In the genomic region with DNA sequence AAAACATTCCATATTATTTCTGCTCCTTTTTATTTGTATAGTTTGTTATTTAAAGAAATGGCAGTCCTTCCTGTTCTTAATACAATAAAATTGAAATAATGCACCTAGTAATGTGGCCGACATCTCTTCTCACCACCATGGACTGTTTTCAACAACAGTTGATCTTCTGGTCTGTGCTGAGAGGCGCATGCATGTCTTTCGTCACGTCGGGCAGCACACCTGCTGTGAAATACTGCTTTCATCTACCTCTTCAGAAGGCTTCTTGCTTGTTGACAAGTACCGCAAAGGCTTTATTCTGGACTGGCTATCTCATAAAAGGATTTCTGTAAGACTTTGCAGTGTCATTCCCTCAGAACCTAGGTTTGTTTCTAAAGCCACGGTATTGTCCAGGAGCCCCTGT, we compare ENCODE assay signal across 21 cellular contexts. TPM values are rescaled to one million over a fixed set of nuclear protein-coding genes. Genes with fewer than 3 reads are reported as not detected.
DNase-seq lines count a peak whose midpoint lies in the region; ATAC-seq, FAIRE-seq and TF ChIP-seq lines count a peak whose summit lies in the region.
"Had no signal": no experiment of that assay in that cellular context is flagged by ENCODE, and none has a peak within 500 bp of the region (broad histone marks: within the 10 kb centered on the region; RNA-seq: fewer than 3 reads in every experiment).

No MANE protein-coding gene starts in this region.

- WGBS in heart left ventricle, 4 donors = 82 to 93% (median 90%) methylated on average over 7 of the region's 7 CpGs
- 83% methylated on average over 5 of the region's 7 CpGs for WGBS in K562 (ENCODE audit: insufficient coverage, low coverage, missing lambda C conversion rate)
- 91 to 93% methylated on average over 7 of the region's 7 CpGs for WGBS in lower leg skin, 2 donors

- TF ChIP-seq EP300 in K562 (IDR thresholded peaks at IDR 0.05; ENCODE audit: low read length) = no peak

- H4K20me1 ChIP-seq in K562 (replicated peaks; ENCODE audit: control insufficient read depth, insufficient read depth, low read length) = no peaks in the 10 kb centered on the region

- DNase-seq in cardiac muscle cell (ENCODE audit: low read depth in 1 of 2, low spot score in 1 of 2) = peak in 1 of 2 donors; percentile 40
- no peak for DNase-seq in heart left ventricle
- DNase-seq in NCI-H2107 treated with DMSO at 0.1 percent for 48 hours (lab: John Stamatoyannopoulos, UW; ENCODE audit: unreplicated experiment) = peak; percentile 34
- DNase-seq in K562 (ENCODE audit: extremely low read depth in 1 of 4, low spot score in 3 of 4) = no peak
- DNase-seq in lower leg skin (ENCODE audit: low spot score in 2 of 2) = no peak
- no peak for DNase-seq in cerebellum (ENCODE audit: low spot score)
- no peak for DNase-seq in frontal cortex (ENCODE audit: low spot score in 2 of 2)
- DNase-seq: C1 segment of cervical spinal cord; CD8-positive, alpha-beta memory T cell; H7; HFFc6; NCI-H146; NCI-H2081; NCI-H2227 treated with DMSO at 0.1 percent for 48 hours; NCI-H526 treated with DMSO at 0.1 percent for 48 hours; RPMI8226; SHP77 treated with DMSO at 0.1 percent for 48 hours; T-helper 1 cell had no signal

- no peak for TF ChIP-seq RAD21 in K562 (CRISPR knock-in tag; conservative IDR thresholded peaks at IDR 0.05 in 1 of 2, IDR thresholded peaks at IDR 0.05 in 1 of 2)

- POLR2A ChIA-PET in K562 (lab: Yijun Ruan, JAX) = no interaction called here

- BruUV-seq in K562 (replicated peaks; lab: Mats Ljungman, UMichigan) = no TSS peak

- H3K4me2 ChIP-seq in K562 (ENCODE audit: insufficient read depth, low read length) = no peak overlapping the region
- H3K4me2 ChIP-seq: KMS-11 had no signal

- TF ChIP-seq POLR2A in heart left ventricle (IDR thresholded peaks at IDR 0.05) (no peak), K562 (conservative IDR thresholded peaks at IDR 0.05) (no peak), lower leg skin (IDR thresholded peaks at IDR 0.05) (no peak)

- H3K27me3 ChIP-seq in cardiac muscle cell (no peaks in the 10 kb centered on the region), heart left ventricle (no peaks in the 10 kb centered on the region), K562 (ENCODE audit: control insufficient read depth in 2 of 2, insufficient read depth in 2 of 2, low read length in 2 of 2) (no peaks in the 10 kb centered on the region)

- H3K79me2 ChIP-seq in K562 (ENCODE audit: control insufficient read depth, insufficient read depth, low read length) = no peaks in the 10 kb centered on the region

- H3K4me3 ChIP-seq in cardiac muscle cell (no peak overlapping the region), heart left ventricle (no peak overlapping the region), K562 (no peak overlapping the region), lower leg skin (ENCODE audit: low read depth, poor library complexity, severe bottlenecking) (no peak overlapping the region)

- H3K9ac ChIP-seq in K562 (ENCODE audit: insufficient read depth in 1 of 2, low read depth in 2 of 2, low read length in 2 of 2) = no peak overlapping the region
- H3K9ac ChIP-seq: KMS-11 had no signal

- H3K27ac ChIP-seq in cardiac muscle cell (peak overlapping the region; percentile 65), heart left ventricle (no peak overlapping the region), K562 (ENCODE audit: extremely low read depth, low read depth, low read length) (no peak overlapping the region)
- H3K27ac ChIP-seq: KMS-11 had no signal

- no peaks in the 10 kb centered on the region for H3K36me3 ChIP-seq in cardiac muscle cell
- peaks cover 0 to 8% (median 0%) of the 10 kb centered on the region in 9 donors for H3K36me3 ChIP-seq in heart left ventricle
- H3K36me3 ChIP-seq in K562 (ENCODE audit: control insufficient read depth, insufficient read depth, low read length) = no peaks in the 10 kb centered on the region; the same call in 2 of the 3 replicates

- H3K9me3 ChIP-seq in cardiac muscle cell (ENCODE audit: low read depth) = no peaks in the 10 kb centered on the region
- H3K9me3 ChIP-seq in heart left ventricle = no peaks in the 10 kb centered on the region
- no peaks in the 10 kb centered on the region for H3K9me3 ChIP-seq in K562 (replicated peaks; ENCODE audit: control insufficient read depth, insufficient read depth, low read depth, low read length)

- CTCF ChIA-PET in K562 (lab: Yijun Ruan, JAX; ENCODE audit: low intra/inter-chr PET ratio) = no interaction called here

- H3K4me1 ChIP-seq in cardiac muscle cell (ENCODE audit: low read depth) (peaks cover 54% of the 10 kb centered on the region), heart left ventricle (no peaks in the 10 kb centered on the region), K562 (replicated peaks in 1 of 2; ENCODE audit: control insufficient read depth in 2 of 2, insufficient read depth in 2 of 2, low read length in 2 of 2) (peaks cover 3 to 20% of the 10 kb centered on the region in 2 experiments; a peak in 4 of 5 replicates)

- in situ Hi-C loops in K562 (cut with MboI) = no loop called here

- TF ChIP-seq CTCF in cardiac muscle cell (IDR thresholded peaks at IDR 0.05; ENCODE audit: low read depth, low read length) (no peak), heart left ventricle (IDR thresholded peaks at IDR 0.05) (no peak), K562 (IDR thresholded peaks at IDR 0.05 in 2 of 3, conservative IDR thresholded peaks at IDR 0.05 in 1 of 3; ENCODE audit: insufficient read depth in 2 of 3, low read depth in 1 of 3, low read length in 3 of 3) (no peak), lower leg skin (IDR thresholded peaks at IDR 0.05) (no peak)

- ATAC-seq in heart left ventricle (no peak), K562 (no peak)

- intact Hi-C loops in heart left ventricle (cut with DNase I) = no loop called here
- intact Hi-C loops in K562 (cut with micrococcal nuclease) = loop anchor here (5.0 kb wide), 1 partner anchor 34 kb away; no protein-coding TSS in a partner anchor
- intact Hi-C loops in lower leg skin (cut with DNase I; ENCODE audit: low total_unique reads) = no loop called here

- no peaks in the 10 kb centered on the region for H3K9me1 ChIP-seq in K562 (ENCODE audit: control insufficient read depth, insufficient read depth, low read length)

- no peak overlapping the region for H2AFZ ChIP-seq in K562 (ENCODE audit: low read depth, low read length)

- FAIRE-seq in K562 (lab: Jason Lieb, UNC) = no peak
- FAIRE-seq in frontal cortex (lab: Jason Lieb, UNC) = no peak

TF ChIP-seq in K562, 482 proteins besides CTCF, POLR2A, EP300 and RAD21:
- TF ChIP-seq, protein P1, sequence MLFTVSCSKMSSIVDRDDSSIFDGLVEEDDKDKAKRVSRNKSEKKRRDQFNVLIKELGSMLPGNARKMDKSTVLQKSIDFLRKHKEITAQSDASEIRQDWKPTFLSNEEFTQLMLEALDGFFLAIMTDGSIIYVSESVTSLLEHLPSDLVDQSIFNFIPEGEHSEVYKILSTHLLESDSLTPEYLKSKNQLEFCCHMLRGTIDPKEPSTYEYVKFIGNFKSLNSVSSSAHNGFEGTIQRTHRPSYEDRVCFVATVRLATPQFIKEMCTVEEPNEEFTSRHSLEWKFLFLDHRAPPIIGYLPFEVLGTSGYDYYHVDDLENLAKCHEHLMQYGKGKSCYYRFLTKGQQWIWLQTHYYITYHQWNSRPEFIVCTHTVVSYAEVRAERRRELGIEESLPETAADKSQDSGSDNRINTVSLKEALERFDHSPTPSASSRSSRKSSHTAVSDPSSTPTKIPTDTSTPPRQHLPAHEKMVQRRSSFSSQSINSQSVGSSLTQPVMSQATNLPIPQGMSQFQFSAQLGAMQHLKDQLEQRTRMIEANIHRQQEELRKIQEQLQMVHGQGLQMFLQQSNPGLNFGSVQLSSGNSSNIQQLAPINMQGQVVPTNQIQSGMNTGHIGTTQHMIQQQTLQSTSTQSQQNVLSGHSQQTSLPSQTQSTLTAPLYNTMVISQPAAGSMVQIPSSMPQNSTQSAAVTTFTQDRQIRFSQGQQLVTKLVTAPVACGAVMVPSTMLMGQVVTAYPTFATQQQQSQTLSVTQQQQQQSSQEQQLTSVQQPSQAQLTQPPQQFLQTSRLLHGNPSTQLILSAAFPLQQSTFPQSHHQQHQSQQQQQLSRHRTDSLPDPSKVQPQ (CRISPR knock-in tag; IDR thresholded peaks at IDR 0.05; ENCODE audit: borderline replicate concordance) = no peak
- peak; percentile 10 for TF ChIP-seq MEIS2 (IDR thresholded peaks at IDR 0.05; ENCODE audit: partially characterized antibody)
TF ChIP-seq in K562: peak in this region for 1.

RNA-seq across cellular contexts. Expression of a gene that starts 13.9 kb away (rescaled TPM):
- total RNA-seq in cardiac muscle cell (71.8 and 178 TPM in 2 replicates), heart left ventricle (100 to 1,000 TPM; 156 to 301 (median 193) TPM), K562 (2014; rRNA removed) (6.7 TPM in 2 replicates), K562 (2014; rRNA removed; fragmentation: Illumina TruSeq; extraction: Trizol) (4.0 TPM in 2 replicates), K562 (2015; rRNA removed; fragmentation: Illumina TruSeq; extraction: Trizol) (4.3 and 4.9 TPM in 2 replicates), K562 (2021) (5.8 and 7.0 TPM in 2 replicates), lower leg skin (1 to 10 TPM in 2 of 4 donors, not detected in 2; 1.5 to 3.4 TPM), cerebellum (0.36 TPM), frontal cortex (not detected)
- polyA plus RNA-seq in cardiac muscle cell (35.6 and 79.1 TPM in 2 replicates), heart left ventricle (100 to 1,000 TPM; 140 to 216 TPM), K562 (2011; rRNA removed) (1.9 and 2.4 TPM in 2 replicates), K562 (2014; fragmentation: Illumina TruSeq; extraction: Trizol) (5.5 and 5.7 TPM in 2 replicates), K562 (2014; fragmentation: Nextera tagmentation; extraction: Ambion mirVana) (under 1 TPM; 0.06 to 0.18 TPM), K562 (2014; rRNA removed) (4.8 and 5.0 TPM in 2 replicates)
- total RNA-seq in K562 (2011; cell fraction: chromatin; rRNA removed; ENCODE audit: low replicate concordance) = 40.0 and 48.8 TPM in 2 replicates
- total RNA-seq in K562 (2011; cell fraction: nucleolus; rRNA removed) = 28.2 and 29.6 TPM in 2 replicates
- total RNA-seq in K562 (2011; cell fraction: nucleoplasm; rRNA removed) = 24.7 and 29.3 TPM in 2 replicates
- 1.4 and 1.8 TPM in 2 replicates for polyA plus RNA-seq in K562 (2011; cell fraction: cytosol; rRNA removed)
- polyA plus RNA-seq in K562 (2011; cell fraction: nucleus; rRNA removed) = 7.0 and 10.1 TPM in 2 replicates
- 4.8 and 23.9 TPM in 2 replicates for polyA plus RNA-seq in K562 (2012)
- polyA minus RNA-seq in K562 (2011; rRNA and poly(A)+ RNA removed) = 5.6 TPM in 2 replicates
- polyA minus RNA-seq in K562 (2011; cell fraction: cytosol; rRNA and poly(A)+ RNA removed) = 2.5 and 3.9 TPM in 2 replicates
- polyA minus RNA-seq in K562 (2011; cell fraction: nucleus; rRNA and poly(A)+ RNA removed) = 7.8 and 10.0 TPM in 2 replicates
- total RNA-seq: G401, HT-29 had no signal
